10 cellular contexts compared by ENCODE assay signal in the genomic region with DNA sequence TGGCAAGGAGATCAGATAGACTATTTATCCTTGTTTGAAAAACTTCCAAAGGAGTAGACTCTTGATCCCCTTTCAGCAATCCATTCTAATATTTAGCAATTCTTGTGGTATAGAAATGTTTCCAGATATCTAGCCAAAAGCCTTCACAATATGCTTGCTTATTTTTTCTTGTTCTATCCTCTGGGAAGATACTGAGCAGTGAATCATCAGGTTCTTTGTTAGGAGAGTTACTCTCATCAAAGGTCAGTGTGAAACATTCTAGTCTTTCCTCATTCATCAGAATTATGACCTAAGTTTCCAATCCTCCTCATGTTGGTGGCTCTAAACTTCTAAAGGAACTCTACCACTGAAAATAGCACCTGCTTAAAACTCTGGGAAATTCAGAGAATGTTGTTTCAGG.
DNase-seq lines count a peak whose midpoint lies in the region; TF ChIP-seq lines count a peak whose summit lies in the region.
"Had no signal": no experiment of that assay in that cellular context is flagged by ENCODE, and none has a peak within 500 bp of the region (broad histone marks: within the 10 kb centered on the region; RNA-seq: fewer than 3 reads in every experiment).

No MANE protein-coding gene starts in this region.

- H3K27ac ChIP-seq in iPS-20b (ENCODE audit: low read length): no peak overlapping the region

- H3K9ac ChIP-seq in iPS-20b (ENCODE audit: low read depth, low read length): no peak overlapping the region

- H3K36me3 ChIP-seq in iPS-20b (ENCODE audit: insufficient read depth, low read depth, low read length): no peaks in the 10 kb centered on the region

- H3K4me3 ChIP-seq in astrocyte of the spinal cord (ENCODE audit: low read depth, low read length) (no peak overlapping the region), iPS-20b (ENCODE audit: low read length) (peak overlapping the region; percentile 79)

- DNase-seq in HCEC 1CT (peak; percentile 87), astrocyte of the spinal cord (ENCODE audit: low read depth, low spot score) (peak; percentile 69), stromal cell of bone marrow (ENCODE audit: low read depth) (peak; percentile 80), OCI-M1 (lab: John Stamatoyannopoulos, UW) (no peak), Kasumi-1 (lab: John Stamatoyannopoulos, UW) (no peak)
- DNase-seq in stimulated activated CD4-positive, alpha-beta T cell treated with anti-CD3 and anti-CD28 coated beads, Interleukin-4, amount 100 ng/mL, for 1 hour: no peak
- DNase-seq: activated CD4-positive, alpha-beta T cell treated with anti-CD3 and anti-CD28 coated beads, Interleukin-2, amount 50 U/mL, for 48 hours; DND-41; NCI-H1417 treated with DMSO at 0.1 percent for 48 hours had no signal

- TF ChIP-seq CTCF in astrocyte of the spinal cord (IDR thresholded peaks at IDR 0.05; ENCODE audit: low read depth, low read length): no peak

- peaks cover 28% of the 10 kb centered on the region; the same call in 1 of the 2 replicates for H3K27me3 ChIP-seq in iPS-20b (ENCODE audit: insufficient read depth, low read length)

- in situ Hi-C loops in astrocyte of the spinal cord (cut with HindIII; ENCODE audit: low sequenced_read_pairs): no loop called here

- peaks cover 51% of the 10 kb centered on the region; the same call in 1 of the 2 replicates for H3K4me1 ChIP-seq in iPS-20b (ENCODE audit: insufficient read depth, low read length)

- H3K9me3 ChIP-seq in iPS-20b (ENCODE audit: insufficient read depth, low read depth, low read length): no peaks in the 10 kb centered on the region

Comparison
In these comparisons a context has a peak if more than half of its experiments do, and no peak if none do; other contexts are left out.
1. DNase-seq: peak in HCEC 1CT (single experiment), astrocyte of the spinal cord (single experiment) and stromal cell of bone marrow (single experiment); none in stimulated activated CD4-positive, alpha-beta T cell treated with anti-CD3 and anti-CD28 coated beads, Interleukin-4, amount 100 ng/mL, for 1 hour (single experiment), OCI-M1 (single experiment) and Kasumi-1 (0 of 2).